11 cellular contexts compared by ENCODE assay signal in the genomic region with DNA sequence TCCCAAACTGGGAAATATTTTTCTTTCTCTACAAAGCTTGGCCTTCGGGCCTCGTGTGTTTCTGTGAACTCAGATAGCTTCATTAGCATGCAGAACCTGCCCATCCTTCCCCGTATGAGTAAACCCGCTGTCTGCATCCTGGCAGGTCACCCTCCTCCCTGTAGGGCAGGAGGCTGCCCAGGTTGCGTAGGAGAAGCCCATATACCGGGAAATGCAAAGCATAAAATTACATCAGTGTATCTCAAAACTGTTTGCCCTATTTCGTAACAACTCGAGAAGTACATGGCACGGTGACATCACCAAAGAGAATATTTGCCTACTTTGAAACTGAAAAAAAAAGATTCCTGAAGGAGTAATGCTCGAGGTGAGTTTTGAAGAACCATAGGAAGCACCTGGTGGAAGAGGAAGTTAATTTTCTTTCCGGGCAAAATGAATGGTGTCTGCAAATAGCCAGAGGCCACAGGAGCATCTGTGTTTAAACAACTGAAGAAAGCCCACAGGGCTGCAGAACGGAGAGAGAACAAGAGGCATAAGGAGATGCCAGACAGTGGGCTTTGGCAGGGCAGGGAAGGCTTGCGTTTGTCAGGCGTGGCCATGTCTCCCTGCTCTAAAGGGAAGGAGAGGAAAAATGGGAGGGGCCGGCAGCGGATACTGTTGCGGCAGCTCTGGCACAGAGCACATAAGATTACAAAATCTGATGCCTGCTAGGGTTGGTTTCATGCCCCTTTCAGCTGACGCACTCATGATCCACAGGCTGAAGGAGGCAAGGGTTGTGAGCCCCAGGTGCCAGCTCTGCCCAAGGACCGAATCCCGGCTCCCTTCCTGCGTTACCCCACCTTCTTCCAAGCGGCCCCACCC.
DNase-seq lines count a peak whose midpoint lies in the region; ATAC-seq, FAIRE-seq and TF ChIP-seq lines count a peak whose summit lies in the region.
"Had no signal": no experiment of that assay in that cellular context is flagged by ENCODE, and none has a peak within 500 bp of the region (broad histone marks: within the 10 kb centered on the region; RNA-seq: fewer than 3 reads in every experiment).

No MANE protein-coding gene starts in this region.

- H3K36me3 Mint-ChIP-seq in activated CD4-positive, alpha-beta memory T cell treated with anti-CD3 and anti-CD28 coated beads, Interleukin-2, amount 10 ng/mL, durations not matched to agents 7 days and 5 days (ENCODE audit: low read depth): no peaks in the 10 kb centered on the region
- no peaks in the 10 kb centered on the region for H3K36me3 Mint-ChIP-seq in HFFc6 (ENCODE audit: low read depth)

- TF ChIP-seq CTCF in A549 (IDR thresholded peaks at IDR 0.05) (no peak), body of pancreas (IDR thresholded peaks at IDR 0.05) (no peak), liver (IDR thresholded peaks at IDR 0.05; ENCODE audit: low read depth, low read length, missing input control) (no peak), HFFc6 (IDR thresholded peaks at IDR 0.05) (no peak)

- DNase-seq in A549 (ENCODE audit: low read depth in 1 of 2, low spot score in 1 of 2) (peak; percentile 22 to 87), NCI-H1417 (lab: John Stamatoyannopoulos, UW) (peak; percentile 23 to 86 (median 73)), body of pancreas (peak in 3 of 4 donors; percentile 19 to 64 (median 22)), HFFc6 (no peak), NCI-H446 (lab: John Stamatoyannopoulos, UW) (no peak), COLO829 (ENCODE audit: low spot score) (no peak)
- no peak for DNase-seq in activated CD4-positive, alpha-beta memory T cell treated with anti-CD3 and anti-CD28 coated beads, Interleukin-2, amount 10 ng/mL, durations not matched to agents 7 days and 5 days
- DNase-seq: BE2C had no signal

- POLR2A ChIA-PET in A549 (lab: Yijun Ruan, JAX): no interaction called here
- POLR2A ChIA-PET in activated CD4-positive, alpha-beta memory T cell treated with anti-CD3 and anti-CD28 coated beads, Interleukin-2, amount 10 ng/mL, durations not matched to agents 7 days and 5 days (lab: Charles Lee): no interaction called here

- H3K36me3 ChIP-seq in body of pancreas (replicated peaks in 1 of 2; ENCODE audit: insufficient read depth in 1 of 2, low read depth in 2 of 2) (no peaks in the 10 kb centered on the region), liver (ENCODE audit: control insufficient read depth in 4 of 4, insufficient read depth in 3 of 4, low read depth in 1 of 4, low read length in 3 of 4) (no peaks in the 10 kb centered on the region)
- H3K36me3 ChIP-seq: BE2C had no signal

- intact Hi-C loops in body of pancreas (cut with DNase I): no loop called here

- H3K4me1 ChIP-seq in A549: peaks cover 38% of the 10 kb centered on the region
- H3K4me1 ChIP-seq in body of pancreas: no peaks in the 10 kb centered on the region
- H3K4me1 ChIP-seq in liver (ENCODE audit: control insufficient read depth in 4 of 4, insufficient read depth in 4 of 4, low read length in 3 of 4): peaks cover 0 to 7% (median 6%) of the 10 kb centered on the region in 4 donors

- ATAC-seq in A549 (peak; percentile 91 to 96), body of pancreas (peak; percentile 18)
- ATAC-seq: Panc1 had no signal

- no peak overlapping the region for H3K27ac Mint-ChIP-seq in activated CD4-positive, alpha-beta memory T cell treated with anti-CD3 and anti-CD28 coated beads, Interleukin-2, amount 10 ng/mL, durations not matched to agents 7 days and 5 days
- H3K27ac Mint-ChIP-seq in HFFc6: no peak overlapping the region

- peak overlapping the region; percentile 89 for H3K4me2 ChIP-seq in A549

- peak overlapping the region; percentile 85 to 89 for H3K27ac ChIP-seq in A549
- peak overlapping the region in 1 of 4 donors; percentile 59 for H3K27ac ChIP-seq in body of pancreas
- H3K27ac ChIP-seq in liver (ENCODE audit: low read depth in 1 of 2, low read length in 2 of 2): peak overlapping the region; percentile 91 to 93

- 9% methylated on average over 18 of the region's 22 CpGs for WGBS in A549 (ENCODE audit: missing lambda C conversion rate)
- WGBS in body of pancreas, 2 donors: 52 to 72% methylated on average over 22 of the region's 22 CpGs
- 22% methylated on average over 22 of the region's 22 CpGs for WGBS in liver

- H3K27me3 Mint-ChIP-seq in activated CD4-positive, alpha-beta memory T cell treated with anti-CD3 and anti-CD28 coated beads, Interleukin-2, amount 10 ng/mL, durations not matched to agents 7 days and 5 days: peaks cover 28% of the 10 kb centered on the region
- peaks cover 35% of the 10 kb centered on the region for H3K27me3 Mint-ChIP-seq in HFFc6 (ENCODE audit: insufficient read depth)

- no peaks in the 10 kb centered on the region for H3K9me3 ChIP-seq in A549
- no peaks in the 10 kb centered on the region for H3K9me3 ChIP-seq in body of pancreas
- no peaks in the 10 kb centered on the region for H3K9me3 ChIP-seq in liver (ENCODE audit: control insufficient read depth in 4 of 4, low read length in 3 of 4)

- no peak overlapping the region for H3K4me3 Mint-ChIP-seq in activated CD4-positive, alpha-beta memory T cell treated with anti-CD3 and anti-CD28 coated beads, Interleukin-2, amount 10 ng/mL, durations not matched to agents 7 days and 5 days
- H3K4me3 Mint-ChIP-seq in HFFc6: no peak overlapping the region

- H3K4me1 Mint-ChIP-seq in activated CD4-positive, alpha-beta memory T cell treated with anti-CD3 and anti-CD28 coated beads, Interleukin-2, amount 10 ng/mL, durations not matched to agents 7 days and 5 days: peaks cover 9% of the 10 kb centered on the region
- H3K4me1 Mint-ChIP-seq in HFFc6 (ENCODE audit: low read depth): no peaks in the 10 kb centered on the region

- H3K4me3 ChIP-seq in A549: peak overlapping the region; percentile 31; the same call in 2 of the 3 replicates
- no peak overlapping the region for H3K4me3 ChIP-seq in body of pancreas
- H3K4me3 ChIP-seq in liver (ENCODE audit: low read depth in 1 of 3, low read length in 3 of 3): peak overlapping the region in 1 of 3 donors; percentile 34

- TF ChIP-seq RAD21 in A549 (conservative IDR thresholded peaks at IDR 0.05 in 1 of 2, IDR thresholded peaks at IDR 0.05 in 1 of 2) (no peak; a peak in 2 of 5 replicates), liver (IDR thresholded peaks at IDR 0.05) (peak; percentile 55 to 69)

- FAIRE-seq in A549 (lab: Jason Lieb, UNC): no peak
- FAIRE-seq: endothelial cell of umbilical vein had no signal

- peak overlapping the region in 1 of 2 donors; percentile 82 for H3K9ac ChIP-seq in liver (ENCODE audit: low read depth in 1 of 2, low read length in 2 of 2)

- H3K9me3 Mint-ChIP-seq in activated CD4-positive, alpha-beta memory T cell treated with anti-CD3 and anti-CD28 coated beads, Interleukin-2, amount 10 ng/mL, durations not matched to agents 7 days and 5 days: no peaks in the 10 kb centered on the region
- no peaks in the 10 kb centered on the region for H3K9me3 Mint-ChIP-seq in HFFc6

- TF ChIP-seq POLR2A in A549 (IDR thresholded peaks at IDR 0.05; ENCODE audit: low read length): no peak
- TF ChIP-seq POLR2A in body of pancreas (IDR thresholded peaks at IDR 0.05): no peak

- CTCF ChIA-PET in A549 (lab: Yijun Ruan, JAX): interaction anchor here (1.2 kb wide), 1 partner anchor 45 kb away, joined by 3 read pairs; no protein-coding TSS in a partner anchor
- CTCF ChIA-PET in activated CD4-positive, alpha-beta memory T cell treated with anti-CD3 and anti-CD28 coated beads, Interleukin-2, amount 10 ng/mL, durations not matched to agents 7 days and 5 days (lab: Charles Lee): no interaction called here

- TF ChIP-seq EP300 in A549 (IDR thresholded peaks at IDR 0.05): peak; percentile 63 to 71; a peak in 3 of 5 replicates

- peaks cover 0 to 5% of the 10 kb centered on the region in 2 donors for H3K27me3 ChIP-seq in body of pancreas
- H3K27me3 ChIP-seq in liver (ENCODE audit: control insufficient read depth in 4 of 4, insufficient read depth in 4 of 4, low read length in 3 of 4): no peaks in the 10 kb centered on the region
- H3K27me3 ChIP-seq: BE2C had no signal

TF ChIP-seq in A549, 52 proteins besides CTCF, POLR2A, EP300 and RAD21 (continues in another document):
- TF ChIP-seq HOXA7 (CRISPR knock-in tag; IDR thresholded peaks at IDR 0.05): no peak
- TF ChIP-seq, protein P1, sequence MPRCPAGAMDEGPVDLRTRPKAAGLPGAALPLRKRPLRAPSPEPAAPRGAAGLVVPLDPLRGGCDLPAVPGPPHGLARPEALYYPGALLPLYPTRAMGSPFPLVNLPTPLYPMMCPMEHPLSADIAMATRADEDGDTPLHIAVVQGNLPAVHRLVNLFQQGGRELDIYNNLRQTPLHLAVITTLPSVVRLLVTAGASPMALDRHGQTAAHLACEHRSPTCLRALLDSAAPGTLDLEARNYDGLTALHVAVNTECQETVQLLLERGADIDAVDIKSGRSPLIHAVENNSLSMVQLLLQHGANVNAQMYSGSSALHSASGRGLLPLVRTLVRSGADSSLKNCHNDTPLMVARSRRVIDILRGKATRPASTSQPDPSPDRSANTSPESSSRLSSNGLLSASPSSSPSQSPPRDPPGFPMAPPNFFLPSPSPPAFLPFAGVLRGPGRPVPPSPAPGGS (IDR thresholded peaks at IDR 0.05): 0 out of 3 replicates have a peak, but pooled peaks have one; percentile 39
- TF ChIP-seq CEBPB (IDR thresholded peaks at IDR 0.05): peak; percentile 53 to 71
- no peak for TF ChIP-seq ZNF302 (CRISPR knock-in tag; IDR thresholded peaks at IDR 0.05)
- peak; percentile 12; the same call in 1 of the 2 replicates for TF ChIP-seq JUNB (IDR thresholded peaks at IDR 0.05)
- TF ChIP-seq NFE2L2 (conservative IDR thresholded peaks at IDR 0.05; ENCODE audit: low read length): no peak
- no peak for TF ChIP-seq MYC (IDR thresholded peaks at IDR 0.05; ENCODE audit: borderline replicate concordance, low read length)

TF ChIP-seq in liver, 16 proteins besides CTCF, POLR2A, EP300 and RAD21 (continues in another document):
- peak; percentile 29 for TF ChIP-seq HNF4G (IDR thresholded peaks at IDR 0.05)
- TF ChIP-seq, protein P2, sequence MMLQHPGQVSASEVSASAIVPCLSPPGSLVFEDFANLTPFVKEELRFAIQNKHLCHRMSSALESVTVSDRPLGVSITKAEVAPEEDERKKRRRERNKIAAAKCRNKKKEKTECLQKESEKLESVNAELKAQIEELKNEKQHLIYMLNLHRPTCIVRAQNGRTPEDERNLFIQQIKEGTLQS (IDR thresholded peaks at IDR 0.05): peak; percentile 86

Comparison
In these comparisons a context has a peak if more than half of its experiments do, and no peak if none do; other contexts are left out.
1. DNase-seq: peak in A549 (2 of 2), NCI-H1417 (3 of 3) and body of pancreas (3 of 4); none in activated CD4-positive, alpha-beta memory T cell treated with anti-CD3 and anti-CD28 coated beads, Interleukin-2, amount 10 ng/mL, durations not matched to agents 7 days and 5 days (single experiment), HFFc6 (single experiment), NCI-H446 (0 of 2) and COLO829 (single experiment).